In the genomic region with DNA sequence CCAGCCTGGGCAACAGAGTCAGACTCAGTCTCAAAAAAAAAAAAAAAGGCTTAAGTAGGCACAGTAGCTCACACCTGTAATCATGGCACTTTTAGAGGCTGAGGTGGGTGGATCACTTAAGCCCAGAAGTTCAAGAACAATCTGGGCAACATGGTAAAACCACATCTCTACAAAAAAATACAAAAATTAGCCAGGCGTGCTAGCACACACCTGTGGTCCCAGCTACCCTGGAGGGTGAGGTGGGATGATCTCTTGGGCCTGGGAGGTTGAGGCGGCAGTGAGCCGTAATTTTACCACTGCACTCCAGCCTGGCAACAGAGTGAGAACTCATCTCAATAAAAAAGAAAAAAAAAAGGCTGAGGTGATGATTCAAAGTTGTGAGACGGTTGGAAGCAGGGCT, we compare ENCODE assay signal across 18 cellular contexts. TPM values are rescaled to one million over a fixed set of nuclear protein-coding genes. Genes with fewer than 3 reads are reported as not detected.
DNase-seq lines count a peak whose midpoint lies in the region; ATAC-seq and TF ChIP-seq lines count a peak whose summit lies in the region.
"Had no signal": no experiment of that assay in that cellular context is flagged by ENCODE, and none has a peak within 500 bp of the region (broad histone marks: within the 10 kb centered on the region; RNA-seq: fewer than 3 reads in every experiment).

No MANE protein-coding gene starts in this region.

- POLR2A ChIA-PET in CD8-positive, alpha-beta memory T cell (lab: Charles Lee): interaction anchor here (0.5 kb wide), 1 partner anchor 145 kb away, joined by 3 read pairs; no protein-coding TSS in a partner anchor

- peak overlapping the region in 5 of 8 donors; percentile 47 to 88 (median 66) for H3K27ac Mint-ChIP-seq in CD8-positive, alpha-beta memory T cell
- peak overlapping the region; percentile 53 for H3K27ac Mint-ChIP-seq in activated T-helper 17 cell treated with anti-CD3 and anti-CD28 coated beads, Interleukin-2, amount 50 U/mL, for 72 hours
- peak overlapping the region; percentile 86 for H3K27ac Mint-ChIP-seq in nephron progenitor cell

- no peaks in the 10 kb centered on the region for H3K27me3 ChIP-seq in CD8-positive, alpha-beta memory T cell (ENCODE audit: insufficient read depth, low read length, poor library complexity, severe bottlenecking)
- no peaks in the 10 kb centered on the region for H3K27me3 ChIP-seq in GM06990 (replicated peaks; ENCODE audit: control insufficient read depth, insufficient read depth, low read length)
- no peaks in the 10 kb centered on the region for H3K27me3 ChIP-seq in vagina
- H3K27me3 ChIP-seq: MG63 had no signal

- no peak for TF ChIP-seq CTCF in GM06990 (IDR thresholded peaks at IDR 0.05; ENCODE audit: insufficient read depth, low read length, poor library complexity, severe bottlenecking)
- TF ChIP-seq CTCF in nephron progenitor cell (IDR thresholded peaks at IDR 0.05): no peak
- no peak for TF ChIP-seq CTCF in vagina (IDR thresholded peaks at IDR 0.05)

- peaks cover 9% of the 10 kb centered on the region for H3K4me1 ChIP-seq in CD8-positive, alpha-beta memory T cell (ENCODE audit: insufficient read depth, low read length)
- H3K4me1 ChIP-seq in vagina: peaks cover 5% of the 10 kb centered on the region

- intact Hi-C loops in vagina (cut with DNase I): no loop called here

- H3K9me3 Mint-ChIP-seq in CD8-positive, alpha-beta memory T cell: peaks cover 4 to 16% (median 8%) of the 10 kb centered on the region in 5 donors
- H3K9me3 Mint-ChIP-seq in activated T-helper 17 cell treated with anti-CD3 and anti-CD28 coated beads, Interleukin-2, amount 50 U/mL, for 72 hours: no peaks in the 10 kb centered on the region
- peaks cover 60% of the 10 kb centered on the region for H3K9me3 Mint-ChIP-seq in nephron progenitor cell

- H3K4me3 ChIP-seq in CD8-positive, alpha-beta memory T cell (ENCODE audit: low read length): no peak overlapping the region
- H3K4me3 ChIP-seq in GM06990 (replicated peaks; ENCODE audit: low read depth, low read length) (no peak overlapping the region), vagina (no peak overlapping the region)
- H3K4me3 ChIP-seq: GM23248, MG63 had no signal

- CTCF ChIA-PET in CD8-positive, alpha-beta memory T cell (lab: Charles Lee): interaction anchor here (1.1 kb wide), 1 partner anchor 220 kb away, joined by 3 read pairs; no protein-coding TSS in a partner anchor

- no peak for ATAC-seq in activated T-helper 17 cell treated with anti-CD3 and anti-CD28 coated beads, Interleukin-2, amount 50 U/mL, for 72 hours (replicated peaks)
- ATAC-seq in GM18867 (IDR thresholded peaks at IDR 0.05; ENCODE audit: unreplicated experiment): no peak

- no peaks in the 10 kb centered on the region for H3K9me3 ChIP-seq in CD8-positive, alpha-beta memory T cell (ENCODE audit: low read length)
- no peaks in the 10 kb centered on the region for H3K9me3 ChIP-seq in vagina
- H3K9me3 ChIP-seq: MG63, SK-N-SH had no signal

- H3K27ac ChIP-seq in CD8-positive, alpha-beta memory T cell (ENCODE audit: low read depth, low read length): no peak overlapping the region
- H3K27ac ChIP-seq in vagina: no peak overlapping the region
- H3K27ac ChIP-seq: GM23248 had no signal

- H3K4me1 Mint-ChIP-seq in CD8-positive, alpha-beta memory T cell: peaks cover 21 to 51% (median 48%) of the 10 kb centered on the region in 3 donors
- peaks cover 19% of the 10 kb centered on the region for H3K4me1 Mint-ChIP-seq in activated T-helper 17 cell treated with anti-CD3 and anti-CD28 coated beads, Interleukin-2, amount 50 U/mL, for 72 hours
- peaks cover 45% of the 10 kb centered on the region for H3K4me1 Mint-ChIP-seq in nephron progenitor cell

- DNase-seq in CD8-positive, alpha-beta memory T cell: no peak
- DNase-seq in GM06990 (ENCODE audit: extremely low read depth, insufficient read length) (peak; percentile 48), nephron progenitor cell (no peak), vagina (ENCODE audit: extremely low spot score in 2 of 2) (no peak), LoVo (ENCODE audit: low spot score) (no peak)
- DNase-seq: CD4-positive, CD25-positive, alpha-beta regulatory T cell; DND-41; GDM1; GM23248; HCEC 1CT; MG63; NCI-H1092 treated with DMSO at 0.1 percent for 48 hours; NCI-H1694; NCI-H524; SHP77; SK-N-SH had no signal

- no peaks in the 10 kb centered on the region for H3K36me3 ChIP-seq in CD8-positive, alpha-beta memory T cell (ENCODE audit: insufficient read depth, low read length)
- H3K36me3 ChIP-seq in GM06990 (ENCODE audit: control insufficient read depth, insufficient read depth, low read length): no peaks in the 10 kb centered on the region
- no peaks in the 10 kb centered on the region for H3K36me3 ChIP-seq in vagina
- H3K36me3 ChIP-seq: MG63 had no signal

- TF ChIP-seq POLR2A in vagina (IDR thresholded peaks at IDR 0.05): no peak

- peak overlapping the region in 1 of 7 donors; percentile 41 for H3K4me3 Mint-ChIP-seq in CD8-positive, alpha-beta memory T cell
- H3K4me3 Mint-ChIP-seq in activated T-helper 17 cell treated with anti-CD3 and anti-CD28 coated beads, Interleukin-2, amount 50 U/mL, for 72 hours: no peak overlapping the region
- no peak overlapping the region for H3K4me3 Mint-ChIP-seq in nephron progenitor cell

- no peaks in the 10 kb centered on the region for H3K27me3 Mint-ChIP-seq in CD8-positive, alpha-beta memory T cell
- no peaks in the 10 kb centered on the region for H3K27me3 Mint-ChIP-seq in activated T-helper 17 cell treated with anti-CD3 and anti-CD28 coated beads, Interleukin-2, amount 50 U/mL, for 72 hours
- peaks cover 4% of the 10 kb centered on the region for H3K27me3 Mint-ChIP-seq in nephron progenitor cell (ENCODE audit: low read depth, poor library complexity)
- H3K27me3 Mint-ChIP-seq: CD4-positive, CD25-positive, alpha-beta regulatory T cell had no signal

- H3K36me3 Mint-ChIP-seq in CD8-positive, alpha-beta memory T cell: peaks cover 3 to 24% (median 9%) of the 10 kb centered on the region in 3 donors
- no peaks in the 10 kb centered on the region for H3K36me3 Mint-ChIP-seq in activated T-helper 17 cell treated with anti-CD3 and anti-CD28 coated beads, Interleukin-2, amount 50 U/mL, for 72 hours (ENCODE audit: low read depth)
- H3K36me3 Mint-ChIP-seq in nephron progenitor cell (ENCODE audit: low read depth): peaks cover 50% of the 10 kb centered on the region

RNA-seq across cellular contexts. Expression of a gene that starts 9.1 kb away (rescaled TPM):
- 10 to 100 TPM; 90.5 to 90.9 TPM for total RNA-seq in CD8-positive, alpha-beta memory T cell
- 313 TPM for polyA plus RNA-seq in CD8-positive, alpha-beta memory T cell
- total RNA-seq in activated T-helper 17 cell treated with anti-CD3 and anti-CD28 coated beads, Interleukin-2, amount 50 U/mL, for 72 hours: 10 to 100 TPM; 83.1 to 88.3 TPM
- 76.1 TPM for total RNA-seq in vagina
